8 cellular contexts compared by ENCODE assay signal in the genomic region with DNA sequence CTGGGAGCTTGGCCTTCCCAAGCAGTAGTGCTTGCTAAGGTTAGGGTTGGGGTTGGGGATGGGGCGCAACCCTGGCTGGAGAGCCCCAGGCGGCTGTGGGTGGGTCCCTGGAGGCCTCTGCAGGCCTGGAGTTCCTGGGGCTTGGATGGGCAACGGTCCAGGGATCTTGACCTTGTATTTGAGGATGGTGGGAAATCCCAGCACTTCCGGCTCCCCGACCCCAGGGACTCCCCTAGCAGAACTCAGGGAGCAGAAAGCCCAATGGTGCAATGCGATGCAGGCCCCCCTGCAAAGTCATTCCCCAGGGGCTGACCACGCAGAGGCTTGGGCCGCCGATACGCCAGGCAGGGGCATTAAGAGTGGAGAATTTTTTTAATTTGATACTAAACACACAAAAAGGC. TPM values are rescaled to one million over a fixed set of nuclear protein-coding genes. Genes with fewer than 3 reads are reported as not detected.
DNase-seq lines count a peak whose midpoint lies in the region; ATAC-seq and TF ChIP-seq lines count a peak whose summit lies in the region.

No MANE protein-coding gene starts in this region.

- ATAC-seq in sciatic nerve: peak; percentile 31
- ATAC-seq in HG02588 (IDR thresholded peaks at IDR 0.05; ENCODE audit: unreplicated experiment): no peak

- H3F3A ChIP-seq in GM23248 (ENCODE audit: insufficient read depth): peaks cover 13% of the 10 kb centered on the region; the same call in 1 of the 2 replicates

- H3K9me3 ChIP-seq in GM23248 (ENCODE audit: low read depth) (no peaks in the 10 kb centered on the region), cardiac muscle cell (ENCODE audit: low read depth) (no peaks in the 10 kb centered on the region)

- peak overlapping the region; percentile 91 for H3K9ac ChIP-seq in GM23248

- H3K36me3 ChIP-seq in GM23248 (ENCODE audit: low read depth): no peaks in the 10 kb centered on the region
- no peaks in the 10 kb centered on the region for H3K36me3 ChIP-seq in cardiac muscle cell

- H3K9me3 Mint-ChIP-seq in activated CD4-positive, alpha-beta memory T cell treated with anti-CD3 and anti-CD28 coated beads for 36 hours: no peaks in the 10 kb centered on the region

- peaks cover 18% of the 10 kb centered on the region for H3K27me3 Mint-ChIP-seq in activated CD4-positive, alpha-beta memory T cell treated with anti-CD3 and anti-CD28 coated beads for 36 hours

- H3K4me1 ChIP-seq in GM23248 (ENCODE audit: insufficient read depth): peaks cover 21% of the 10 kb centered on the region
- peaks cover 5% of the 10 kb centered on the region for H3K4me1 ChIP-seq in cardiac muscle cell (ENCODE audit: low read depth)

- peak overlapping the region; percentile 85 for H3K27ac ChIP-seq in GM23248
- peak overlapping the region; percentile 90 for H3K27ac ChIP-seq in cardiac muscle cell

- DNase-seq in GM23248 (peak; percentile 17), cardiac muscle cell (ENCODE audit: low read depth in 1 of 2, low spot score in 1 of 2) (peak in 1 of 2 donors; percentile 69), sciatic nerve (ENCODE audit: low spot score) (peak; percentile 80), SKM-1 treated with dmso at 0.1 percent for 144 hours (lab: John Stamatoyannopoulos, UW; ENCODE audit: unreplicated experiment) (no peak), COLO668 (lab: John Stamatoyannopoulos, UW; ENCODE audit: unreplicated experiment) (no peak), NCI-H774 (lab: John Stamatoyannopoulos, UW) (no peak)
- DNase-seq in activated CD4-positive, alpha-beta memory T cell treated with anti-CD3 and anti-CD28 coated beads for 36 hours: no peak

- H3K27me3 ChIP-seq in GM23248 (replicated peaks; ENCODE audit: insufficient read depth) (no peaks in the 10 kb centered on the region), cardiac muscle cell (peaks cover 38% of the 10 kb centered on the region)

- H3K4me3 Mint-ChIP-seq in activated CD4-positive, alpha-beta memory T cell treated with anti-CD3 and anti-CD28 coated beads for 36 hours: peak overlapping the region; percentile 68

- no peaks in the 10 kb centered on the region for H3K36me3 Mint-ChIP-seq in activated CD4-positive, alpha-beta memory T cell treated with anti-CD3 and anti-CD28 coated beads for 36 hours

- WGBS in GM23248 (ENCODE audit: low coverage in 1 of 2, low lambda C conversion rate in 2 of 2, missing lambda C conversion rate in 2 of 2), 2 experiments: 91 to 93% methylated on average over 10 of the region's 10 CpGs

- H2AFZ ChIP-seq in GM23248: peak overlapping the region; percentile 53

- peak overlapping the region; percentile 90 for H3K4me2 ChIP-seq in GM23248 (ENCODE audit: unreplicated experiment)

- POLR2A ChIA-PET in activated CD4-positive, alpha-beta memory T cell treated with anti-CD3 and anti-CD28 coated beads for 36 hours (lab: Charles Lee): interaction anchor here (1.9 to 3.4 kb wide), 2 partner anchors 33 to 53 kb away, joined by 7 to 15 read pairs; no protein-coding TSS in a partner anchor

- H3K79me2 ChIP-seq in GM23248 (ENCODE audit: insufficient read depth): no peaks in the 10 kb centered on the region

- H3K9me2 ChIP-seq in GM23248 (ENCODE audit: insufficient read depth): no peaks in the 10 kb centered on the region

- TF ChIP-seq CTCF in cardiac muscle cell (IDR thresholded peaks at IDR 0.05; ENCODE audit: low read depth, low read length): no peak

- H3K27ac Mint-ChIP-seq in activated CD4-positive, alpha-beta memory T cell treated with anti-CD3 and anti-CD28 coated beads for 36 hours: peak overlapping the region; percentile 78

- H3K4me3 ChIP-seq in GM23248 (peak overlapping the region; percentile 73), cardiac muscle cell (peak overlapping the region; percentile 63)

- CTCF ChIA-PET in activated CD4-positive, alpha-beta memory T cell treated with anti-CD3 and anti-CD28 coated beads for 36 hours (lab: Charles Lee): interaction anchor here (0.6 to 3.9 kb wide), 6 partner anchors 38 to 352 kb away, joined by 3 to 208 read pairs (median 4); no protein-coding TSS in a partner anchor

- in situ Hi-C loops in GM23248 (cut with MboI): no loop called here

- H3K4me1 Mint-ChIP-seq in activated CD4-positive, alpha-beta memory T cell treated with anti-CD3 and anti-CD28 coated beads for 36 hours (ENCODE audit: low read depth): peaks cover 10% of the 10 kb centered on the region

- no peaks in the 10 kb centered on the region for H4K20me1 ChIP-seq in GM23248 (ENCODE audit: insufficient read depth)

- intact Hi-C loops in activated CD4-positive, alpha-beta memory T cell treated with anti-CD3 and anti-CD28 coated beads for 36 hours (cut with micrococcal nuclease): loop anchor here (2.0 kb wide), 2 partner anchors 34 to 46 kb away; no protein-coding TSS in a partner anchor
- intact Hi-C loops in sciatic nerve (cut with DNase I): loop anchor here (2.0 kb wide), 1 partner anchor 62 kb away; no protein-coding TSS in a partner anchor

RNA-seq across cellular contexts. Expression of gene MLPH, which starts 12.5 kb away (rescaled TPM):
- 4.7 and 8.1 TPM in 2 replicates for total RNA-seq in GM23248 (2014; rRNA removed; shearing (Covaris generic))
- polyA plus RNA-seq in GM23248 (2016; fragmentation: Nextera tagmentation; extraction: Ambion mirVana) (10.8 and 14.9 TPM in 2 replicates), cardiac muscle cell (1.4 TPM in 1 of 2 replicates, not detected in the other)
- total RNA-seq in activated CD4-positive, alpha-beta memory T cell treated with anti-CD3 and anti-CD28 coated beads for 36 hours: not detected
- total RNA-seq in cardiac muscle cell (0.11 and 0.27 TPM in 2 replicates), sciatic nerve (25.5 TPM)

Comparison
In these comparisons a context has a peak if more than half of its experiments do, and no peak if none do; other contexts are left out.
1. DNase-seq: peak in GM23248 (single experiment) and sciatic nerve (single experiment); none in activated CD4-positive, alpha-beta memory T cell treated with anti-CD3 and anti-CD28 coated beads for 36 hours (single experiment), SKM-1 treated with dmso at 0.1 percent for 144 hours (single experiment), COLO668 (single experiment) and NCI-H774 (single experiment).